8 cellular contexts compared by ENCODE assay signal in the genomic region with DNA sequence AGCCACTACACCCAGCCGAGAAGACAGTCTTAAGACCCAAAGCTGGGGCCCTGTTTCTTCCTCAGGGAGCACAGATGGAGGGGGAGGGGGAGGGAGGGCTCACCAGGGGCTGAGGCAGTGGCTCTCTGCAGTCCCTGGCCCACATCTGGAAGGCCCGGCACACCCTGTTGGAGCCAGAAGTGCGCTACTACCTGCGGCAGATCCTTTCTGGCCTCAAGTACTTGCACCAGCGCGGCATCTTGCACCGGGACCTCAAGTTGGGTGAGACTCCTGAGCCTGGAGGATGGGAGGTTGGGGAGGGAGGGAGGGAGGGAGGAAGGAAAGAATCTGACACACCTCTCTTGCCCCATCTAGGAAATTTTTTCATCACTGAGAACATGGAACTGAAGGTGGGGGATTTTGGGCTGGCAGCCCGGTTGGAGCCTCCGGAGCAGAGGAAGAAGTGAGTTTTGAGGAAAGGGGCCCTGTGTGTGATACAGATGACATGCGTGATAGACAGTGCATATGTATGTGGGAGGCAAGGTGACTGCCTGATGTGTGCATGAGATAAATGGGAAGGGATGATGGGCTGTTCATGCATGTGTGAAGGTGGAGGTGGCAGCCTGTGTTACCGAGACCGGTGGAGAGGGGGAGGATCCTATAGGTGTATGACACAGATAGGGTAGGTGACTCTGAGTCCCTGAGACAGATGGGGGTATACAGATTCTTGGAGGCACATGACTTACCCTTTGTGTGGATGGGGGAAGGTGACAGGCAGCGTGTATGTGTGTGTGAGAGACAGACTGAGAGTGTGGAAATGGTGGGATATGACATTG. TPM values are rescaled to one million over a fixed set of nuclear protein-coding genes. Genes with fewer than 3 reads are reported as not detected.
DNase-seq lines count a peak whose midpoint lies in the region; ATAC-seq, FAIRE-seq and TF ChIP-seq lines count a peak whose summit lies in the region.

No MANE protein-coding gene starts in this region.

- peak overlapping the region; percentile 61 to 98 (median 88) for H3K27ac Mint-ChIP-seq in CD14-positive monocyte
- peak overlapping the region; percentile 12 for H3K27ac Mint-ChIP-seq in neural progenitor cell

- peaks cover 29% of the 10 kb centered on the region for H3K4me1 Mint-ChIP-seq in CD14-positive monocyte
- H3K4me1 Mint-ChIP-seq in neural progenitor cell, result peaks cover 30% of the 10 kb centered on the region

- peak overlapping the region; percentile 57 for H3K4me2 ChIP-seq in neural progenitor cell

- FAIRE-seq in frontal cortex (lab: Jason Lieb, UNC), result no peak

- intact Hi-C loops in CD14-positive monocyte (cut with micrococcal nuclease), result loop anchor here (1.0 to 2.0 kb wide), 2 partner anchors 8 to 17 kb away; no protein-coding TSS in a partner anchor

- H3K9ac ChIP-seq in duodenal mucosa (ENCODE audit: low read depth in 1 of 2, low read length in 2 of 2) (peak overlapping the region; percentile 56 to 58), neural progenitor cell (no peak overlapping the region)

- H3K36me3 ChIP-seq in duodenal mucosa (ENCODE audit: control insufficient read depth in 1 of 2, insufficient read depth in 2 of 2, low read length in 2 of 2) (peaks cover 18 to 35% of the 10 kb centered on the region in 2 donors), neural progenitor cell (no peaks in the 10 kb centered on the region)

- H4K20me1 ChIP-seq in neural progenitor cell (ENCODE audit: low read depth), result peaks cover 14% of the 10 kb centered on the region

- no peaks in the 10 kb centered on the region for H3K79me2 ChIP-seq in neural progenitor cell (ENCODE audit: low read depth)

- H3K27me3 ChIP-seq in duodenal mucosa (ENCODE audit: control insufficient read depth in 1 of 2, insufficient read depth in 2 of 2, low read length in 2 of 2) (no peaks in the 10 kb centered on the region), neural progenitor cell (peaks cover 9% of the 10 kb centered on the region)

- peaks cover 25 to 27% of the 10 kb centered on the region in 2 donors for H3K4me1 ChIP-seq in duodenal mucosa (ENCODE audit: control insufficient read depth in 1 of 2, insufficient read depth in 2 of 2, low read length in 2 of 2)
- peaks cover 29% of the 10 kb centered on the region for H3K4me1 ChIP-seq in neural progenitor cell

- H3F3A ChIP-seq in neural progenitor cell (ENCODE audit: low read depth), result peaks cover 26% of the 10 kb centered on the region

- no peak overlapping the region for H2AFZ ChIP-seq in neural progenitor cell (replicated peaks)

- no peak for ATAC-seq in HG02981 (IDR thresholded peaks at IDR 0.05; ENCODE audit: unreplicated experiment)
- ATAC-seq in HG02642 (IDR thresholded peaks at IDR 0.05; ENCODE audit: poor library complexity, unreplicated experiment), result no peak

- H3K27me3 Mint-ChIP-seq in CD14-positive monocyte (ENCODE audit: low read depth in 3 of 3) (peaks cover 1 to 9% (median 4%) of the 10 kb centered on the region in 3 donors), neural progenitor cell (ENCODE audit: insufficient read depth, low read depth) (peaks cover 9% of the 10 kb centered on the region)

- DNase-seq in CD14-positive monocyte (ENCODE audit: low spot score) (no peak), RPMI8226 (peak; percentile 62), neural progenitor cell (ENCODE audit: low spot score) (no peak), frontal cortex (ENCODE audit: low spot score in 2 of 2) (no peak), GF-D8 (lab: John Stamatoyannopoulos, UW) (no peak)

- H3K27ac ChIP-seq in duodenal mucosa (ENCODE audit: low read depth, low read length) (peak overlapping the region; percentile 31), neural progenitor cell (no peak overlapping the region)

- peak overlapping the region; percentile 49 to 73 for H3K4me3 ChIP-seq in duodenal mucosa (ENCODE audit: low read depth in 1 of 2, low read length in 2 of 2)
- no peak overlapping the region for H3K4me3 ChIP-seq in neural progenitor cell

- peaks cover 45 to 48% of the 10 kb centered on the region in 2 donors for H3K36me3 Mint-ChIP-seq in CD14-positive monocyte
- peaks cover 9% of the 10 kb centered on the region for H3K36me3 Mint-ChIP-seq in neural progenitor cell

- H3K4me3 Mint-ChIP-seq in CD14-positive monocyte (peak overlapping the region; percentile 94 to 98), neural progenitor cell (peak overlapping the region; percentile 90)

- no peaks in the 10 kb centered on the region for H3K9me3 ChIP-seq in duodenal mucosa (ENCODE audit: control insufficient read depth in 1 of 2, low read length in 2 of 2)
- no peaks in the 10 kb centered on the region for H3K9me3 ChIP-seq in neural progenitor cell (ENCODE audit: low read depth)

- H3K9me3 Mint-ChIP-seq in CD14-positive monocyte (peaks cover 0 to 1% (median 0%) of the 10 kb centered on the region in 7 donors), neural progenitor cell (no peaks in the 10 kb centered on the region)

- TF ChIP-seq CTCF in CD14-positive monocyte (IDR thresholded peaks at IDR 0.05) (no peak), neural progenitor cell (IDR thresholded peaks at IDR 0.05) (no peak)

RNA-seq across cellular contexts. Expression of a gene that starts 1.5 kb away (rescaled TPM):
- 10 to 100 TPM; 15.8 to 28.1 TPM for polyA plus RNA-seq in CD14-positive monocyte
- 2.2 and 6.6 TPM in 2 replicates for total RNA-seq in neural progenitor cell (ENCODE audit: low replicate concordance)
- total RNA-seq in frontal cortex, result 10.2 TPM

RNA-seq across cellular contexts. Expression of a gene that starts 5.5 kb away (rescaled TPM):
- polyA plus RNA-seq in CD14-positive monocyte, result 1 to 10 TPM; 2.2 to 2.8 TPM
- total RNA-seq in neural progenitor cell (ENCODE audit: low replicate concordance) (not detected in 2 replicates), frontal cortex (not detected)

RNA-seq across cellular contexts. Expression of a gene that starts 6.6 kb away (rescaled TPM):
- polyA plus RNA-seq in CD14-positive monocyte, result under 1 TPM; 0.10 to 0.73 TPM
- total RNA-seq in neural progenitor cell (ENCODE audit: low replicate concordance), result 1.4 and 1.7 TPM in 2 replicates
- total RNA-seq in frontal cortex, result under 0.01 TPM

RNA-seq across cellular contexts. Expression of a gene that starts 13.7 kb away (rescaled TPM):
- polyA plus RNA-seq in CD14-positive monocyte, result not detected
- total RNA-seq in neural progenitor cell (ENCODE audit: low replicate concordance) (0.65 and 0.84 TPM in 2 replicates), frontal cortex (0.41 TPM)

RNA-seq across cellular contexts. Expression of a gene that starts 26.4 kb away (rescaled TPM):
- 100 to 1,000 TPM; 413 to 419 TPM for polyA plus RNA-seq in CD14-positive monocyte
- total RNA-seq in neural progenitor cell (ENCODE audit: low replicate concordance) (3,812 and 4,281 TPM in 2 replicates), frontal cortex (1,632 TPM)
